Comparison of ENCODE assay signal across 26 cellular contexts in the genomic region with DNA sequence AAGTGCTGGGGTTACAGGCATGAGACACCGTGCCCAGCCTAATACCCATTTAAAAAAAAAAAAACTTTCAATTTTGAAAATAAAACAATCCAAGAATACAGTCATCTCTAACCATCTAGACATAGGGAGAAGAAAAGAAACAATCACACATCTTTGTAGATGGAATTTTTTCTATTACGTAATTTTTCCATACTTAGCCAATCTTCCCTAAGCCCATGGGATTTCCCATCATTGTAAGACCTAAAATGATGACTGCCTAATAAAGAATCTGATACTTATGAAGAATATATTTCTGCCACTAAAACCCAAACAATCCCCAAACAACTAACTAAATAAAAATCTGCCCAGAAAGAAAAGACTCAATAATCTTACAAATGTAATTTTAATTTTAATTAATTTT.
DNase-seq lines count a peak whose midpoint lies in the region; ATAC-seq and TF ChIP-seq lines count a peak whose summit lies in the region.
"Had no signal": no experiment of that assay in that cellular context is flagged by ENCODE, and none has a peak within 500 bp of the region (broad histone marks: within the 10 kb centered on the region; RNA-seq: fewer than 3 reads in every experiment).

No MANE protein-coding gene starts in this region.

- ATAC-seq in gastroesophageal sphincter = peak; percentile 48
- no peak for ATAC-seq in activated T-helper 17 cell treated with anti-CD3 and anti-CD28 coated beads, Interleukin-2, amount 50 U/mL, for 72 hours (replicated peaks)
- ATAC-seq: left lobe of liver; stimulated activated naive B cell treated with anti-CD40 and anti-IgM and Interleukin-4, amounts not matched to agents 10 μg/mL and 1 μg/mL and 100 μg/mL, for 72 hours had no signal

- peaks cover 39% of the 10 kb centered on the region for H3K4me1 Mint-ChIP-seq in activated T-helper 17 cell treated with anti-CD3 and anti-CD28 coated beads, Interleukin-2, amount 50 U/mL, for 72 hours

- H3K36me3 Mint-ChIP-seq in activated T-helper 17 cell treated with anti-CD3 and anti-CD28 coated beads, Interleukin-2, amount 50 U/mL, for 72 hours (ENCODE audit: low read depth) = peaks cover 67% of the 10 kb centered on the region

- no peaks in the 10 kb centered on the region for H3K9me3 Mint-ChIP-seq in activated T-helper 17 cell treated with anti-CD3 and anti-CD28 coated beads, Interleukin-2, amount 50 U/mL, for 72 hours
- H3K9me3 Mint-ChIP-seq: activated B cell treated with CpG ODN at 0.5 μM for 24 hours; immature natural killer cell; stimulated activated naive B cell treated with anti-CD40 and anti-IgM and Interleukin-4, amounts not matched to agents 10 μg/mL and 1 μg/mL and 100 μg/mL, for 72 hours had no signal

- TF ChIP-seq CTCF in AG09309 (IDR thresholded peaks at IDR 0.05; ENCODE audit: control insufficient read depth, insufficient read depth, low read depth, low read length, missing control alignments) (no peak), cardiac fibroblast (IDR thresholded peaks at IDR 0.05; ENCODE audit: low read depth, low read length) (no peak), gastroesophageal sphincter (IDR thresholded peaks at IDR 0.05) (no peak)

- no peaks in the 10 kb centered on the region for H3K36me3 ChIP-seq in gastroesophageal sphincter
- H3K36me3 ChIP-seq: Peyer's patch, sigmoid colon, thoracic aorta, uterus had no signal

- H3K9me3 ChIP-seq in gastroesophageal sphincter = no peaks in the 10 kb centered on the region
- H3K9me3 ChIP-seq: Peyer's patch, sigmoid colon, thoracic aorta, uterus had no signal

- TF ChIP-seq POLR2A in gastroesophageal sphincter (IDR thresholded peaks at IDR 0.05) = no peak
- no peak for TF ChIP-seq POLR2A in erythroblast (IDR thresholded peaks at IDR 0.05; ENCODE audit: low read length)

- H3K4me1 ChIP-seq in gastroesophageal sphincter = no peaks in the 10 kb centered on the region
- H3K4me1 ChIP-seq: Peyer's patch, sigmoid colon, uterus had no signal

- H3K4me3 ChIP-seq in AG09309 (ENCODE audit: control insufficient read depth, low read depth, low read length) = no peak overlapping the region
- no peak overlapping the region for H3K4me3 ChIP-seq in cardiac fibroblast (replicated peaks in 1 of 2; ENCODE audit: low read depth in 2 of 2, low read length in 2 of 2)
- no peak overlapping the region for H3K4me3 ChIP-seq in gastroesophageal sphincter
- H3K4me3 ChIP-seq: Peyer's patch, sigmoid colon, thoracic aorta, uterus had no signal

- H3K4me3 Mint-ChIP-seq in activated T-helper 17 cell treated with anti-CD3 and anti-CD28 coated beads, Interleukin-2, amount 50 U/mL, for 72 hours = no peak overlapping the region
- H3K4me3 Mint-ChIP-seq: activated B cell treated with CpG ODN at 0.5 μM for 24 hours; activated naive CD8-positive, alpha-beta T cell treated with anti-CD3 and anti-CD28 coated beads, Interleukin-2, amount 10 ng/mL, durations not matched to agents 7 days and 5 days; CD4-positive, CD25-positive, alpha-beta regulatory T cell; immature natural killer cell; stimulated activated naive B cell treated with anti-CD40 and anti-IgM and Interleukin-4, amounts not matched to agents 10 μg/mL and 1 μg/mL and 100 μg/mL, for 72 hours had no signal

- TF ChIP-seq EP300 in gastroesophageal sphincter (IDR thresholded peaks at IDR 0.05) = no peak

- DNase-seq in AG09309 (ENCODE audit: low read depth) (peak; percentile 21), GM03348 (ENCODE audit: low spot score) (peak; percentile 46), cardiac fibroblast (ENCODE audit: low read depth in 2 of 2) (peak; percentile 56 to 65), erythroblast (lab: John Stamatoyannopoulos, UW) (no peak), DMS 273 (lab: John Stamatoyannopoulos, UW; ENCODE audit: unreplicated experiment) (no peak)
- DNase-seq in activated CD4-positive, CD25-positive, alpha-beta regulatory T cell (lab: John Stamatoyannopoulos, UW) = no peak
- DNase-seq: activated B cell treated with CpG ODN at 0.5 μM for 24 hours; activated naive CD8-positive, alpha-beta T cell treated with anti-CD3 and anti-CD28 coated beads, Interleukin-2, amount 10 ng/mL, durations not matched to agents 7 days and 5 days; CD4-positive, CD25-positive, alpha-beta regulatory T cell; DMS 273 treated with DMSO at 0.1 percent for 48 hours; hippocampal formation; immature natural killer cell; KBM-7; mesendoderm; MM.1S; NCI-H2029 treated with DMSO at 0.1 percent for 48 hours; NCI-H69; Peyer's patch; posterior cingulate gyrus; sigmoid colon; stimulated activated naive B cell treated with anti-CD40 and anti-IgM and Interleukin-4, amounts not matched to agents 10 μg/mL and 1 μg/mL and 100 μg/mL, for 72 hours; uterus had no signal

- H3K27me3 Mint-ChIP-seq in activated T-helper 17 cell treated with anti-CD3 and anti-CD28 coated beads, Interleukin-2, amount 50 U/mL, for 72 hours = no peaks in the 10 kb centered on the region
- H3K27me3 Mint-ChIP-seq: activated B cell treated with CpG ODN at 0.5 μM for 24 hours; activated naive CD8-positive, alpha-beta T cell treated with anti-CD3 and anti-CD28 coated beads, Interleukin-2, amount 10 ng/mL, durations not matched to agents 7 days and 5 days; stimulated activated naive B cell treated with anti-CD40 and anti-IgM and Interleukin-4, amounts not matched to agents 10 μg/mL and 1 μg/mL and 100 μg/mL, for 72 hours had no signal

- WGBS in gastroesophageal sphincter (ENCODE audit: low coverage in 1 of 2), 2 donors = 80 to 88% methylated on average over 1 to 2 of the region's 2 CpGs

- no peaks in the 10 kb centered on the region for H3K27me3 ChIP-seq in gastroesophageal sphincter
- H3K27me3 ChIP-seq: Peyer's patch, sigmoid colon, uterus had no signal

- no peak overlapping the region for H3K27ac ChIP-seq in gastroesophageal sphincter
- H3K27ac ChIP-seq: Peyer's patch, sigmoid colon, thoracic aorta, uterus had no signal

- H3K27ac Mint-ChIP-seq in activated T-helper 17 cell treated with anti-CD3 and anti-CD28 coated beads, Interleukin-2, amount 50 U/mL, for 72 hours = no peak overlapping the region
- H3K27ac Mint-ChIP-seq: activated B cell treated with CpG ODN at 0.5 μM for 24 hours; CD4-positive, CD25-positive, alpha-beta regulatory T cell; stimulated activated naive B cell treated with anti-CD40 and anti-IgM and Interleukin-4, amounts not matched to agents 10 μg/mL and 1 μg/mL and 100 μg/mL, for 72 hours had no signal

Comparison
In these comparisons a context has a peak if more than half of its experiments do, and no peak if none do; other contexts are left out.
1. DNase-seq: peak in AG09309 (single experiment), GM03348 (single experiment) and cardiac fibroblast (2 of 2); none in erythroblast (0 of 2), activated CD4-positive, CD25-positive, alpha-beta regulatory T cell (0 of 4) and DMS 273 (single experiment).